In genomic region chr3:185943363-185944106, GRCh38 we compare ENCODE assay signal across 1 cellular context.
TF ChIP-seq lines count a peak whose summit lies in the region.

No MANE protein-coding gene starts in this region.

TF ChIP-seq in H1, 55 proteins besides CTCF, POLR2A, EP300 and RAD21 (continued from another document):
- TF ChIP-seq USF2 (IDR thresholded peaks at IDR 0.05; ENCODE audit: low read length), result no peak
- TF ChIP-seq CHD7 (IDR thresholded peaks at IDR 0.05; ENCODE audit: insufficient replicate concordance, low read length), result no peak
- no peak for TF ChIP-seq CTBP2 (IDR thresholded peaks at IDR 0.05; ENCODE audit: borderline replicate concordance, insufficient read depth, insufficient read length, low read length)
- TF ChIP-seq KDM4A (IDR thresholded peaks at IDR 0.05; ENCODE audit: low read depth, low read length, severe bottlenecking), result no peak
- TF ChIP-seq CHD2 (IDR thresholded peaks at IDR 0.05; ENCODE audit: low read length), result no peak
- TF ChIP-seq ASH2L (IDR thresholded peaks at IDR 0.05; ENCODE audit: low read length), result no peak
- TF ChIP-seq CBX8 (IDR thresholded peaks at IDR 0.05; ENCODE audit: borderline replicate concordance, low read depth, low read length), result no peak
- TF ChIP-seq MAX (IDR thresholded peaks at IDR 0.05), result 0 out of 2 replicates have a peak, but pooled peaks have one; percentile 26
- no peak for TF ChIP-seq NRF1 (IDR thresholded peaks at IDR 0.05; ENCODE audit: low read depth, low read length)
- no peak for TF ChIP-seq SUZ12 (IDR thresholded peaks at IDR 0.05; ENCODE audit: low read length)
- TF ChIP-seq YY1 (IDR thresholded peaks at IDR 0.05; ENCODE audit: low read depth, low read length), result no peak; the same call in 1 of the 2 replicates
- TF ChIP-seq RNF2 (IDR thresholded peaks at IDR 0.05; ENCODE audit: borderline replicate concordance, low read depth, low read length, missing control alignments, poor library complexity, severe bottlenecking), result no peak
- no peak for TF ChIP-seq SAP30 (IDR thresholded peaks at IDR 0.05; ENCODE audit: insufficient read depth, insufficient replicate concordance, low read length)
- no peak for TF ChIP-seq SP2 (IDR thresholded peaks at IDR 0.05; ENCODE audit: low read length)
- TF ChIP-seq BCL11A (IDR thresholded peaks at IDR 0.05; ENCODE audit: low read depth in 2 of 2, low read length in 2 of 2), result no peak
- TF ChIP-seq RBBP5 (IDR thresholded peaks at IDR 0.05; ENCODE audit: borderline replicate concordance, low read depth, low read length), result no peak
- TF ChIP-seq HDAC2 (IDR thresholded peaks at IDR 0.05; ENCODE audit: borderline replicate concordance in 1 of 2, low read depth in 2 of 2, low read length in 2 of 2), result 0 out of 4 replicates have a peak, but pooled peaks of 1 of the 2 experiments have one; percentile 49
- TF ChIP-seq CEBPB (IDR thresholded peaks at IDR 0.05; ENCODE audit: low read depth, low read length), result peak; percentile 97
- peak; percentile 80 for TF ChIP-seq TBP (IDR thresholded peaks at IDR 0.05; ENCODE audit: low read depth, low read length)
- TF ChIP-seq KDM1A (IDR thresholded peaks at IDR 0.05; ENCODE audit: borderline replicate concordance, low read length), result no peak
- peak; percentile 72 for TF ChIP-seq CREB1 (IDR thresholded peaks at IDR 0.05)
- TF ChIP-seq EZH2 (IDR thresholded peaks at IDR 0.05; ENCODE audit: low read depth, low read length, severe bottlenecking), result no peak
- TF ChIP-seq TCF12 (IDR thresholded peaks at IDR 0.05; ENCODE audit: low read depth, low read length), result no peak
- no peak for TF ChIP-seq SP4 (IDR thresholded peaks at IDR 0.05; ENCODE audit: low read length)
- TF ChIP-seq CBX5 (IDR thresholded peaks at IDR 0.05; ENCODE audit: low read depth, low read length), result no peak
